Comparison of ENCODE assay signal across 9 cellular contexts in the genomic region with DNA sequence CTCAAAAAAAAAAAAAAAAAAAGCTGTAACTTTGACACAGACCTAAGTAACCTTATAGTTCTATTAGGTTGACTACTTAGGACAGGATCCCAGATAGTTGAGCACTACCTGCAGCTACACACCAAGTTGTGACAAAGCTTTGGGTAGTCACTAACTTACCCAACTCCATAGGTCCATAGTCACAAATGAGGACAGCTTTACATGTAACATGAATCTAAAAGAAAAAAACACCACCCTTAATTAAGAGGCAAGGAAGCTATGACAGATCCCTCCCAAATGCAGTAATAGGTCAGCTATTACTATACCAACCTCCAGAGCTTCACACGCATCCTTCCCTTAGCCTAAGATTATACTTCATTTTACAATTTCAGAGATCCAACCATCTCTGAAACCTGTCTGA. TPM values are rescaled to one million over a fixed set of nuclear protein-coding genes. Genes with fewer than 3 reads are reported as not detected.
DNase-seq lines count a peak whose midpoint lies in the region; ATAC-seq and TF ChIP-seq lines count a peak whose summit lies in the region.
"Had no signal": no experiment of that assay in that cellular context is flagged by ENCODE, and none has a peak within 500 bp of the region (broad histone marks: within the 10 kb centered on the region; RNA-seq: fewer than 3 reads in every experiment).

No MANE protein-coding gene starts in this region.

- peak overlapping the region; percentile 98 for H3K27ac Mint-ChIP-seq in dendritic cell treated with granulocyte-macrophage colony-stimulating factor and Interleukin-4, amounts not matched to agents 40 ng/mL and 50 ng/mL, for 4 days
- H3K27ac Mint-ChIP-seq in neural crest cell (ENCODE audit: unreplicated experiment) = peak overlapping the region; percentile 81

- H3K27me3 Mint-ChIP-seq in dendritic cell treated with granulocyte-macrophage colony-stimulating factor and Interleukin-4, amounts not matched to agents 40 ng/mL and 50 ng/mL, for 4 days = no peaks in the 10 kb centered on the region
- peaks cover 10% of the 10 kb centered on the region for H3K27me3 Mint-ChIP-seq in neural crest cell (ENCODE audit: low read depth)

- H4K20me1 ChIP-seq in OCI-LY1 (ENCODE audit: insufficient read depth, low read length) = no peaks in the 10 kb centered on the region

- no peak overlapping the region for H2AFZ ChIP-seq in OCI-LY1 (ENCODE audit: low read length)

- H3K4me3 Mint-ChIP-seq in dendritic cell treated with granulocyte-macrophage colony-stimulating factor and Interleukin-4, amounts not matched to agents 40 ng/mL and 50 ng/mL, for 4 days = peak overlapping the region; percentile 89
- peak overlapping the region; percentile 94 for H3K4me3 Mint-ChIP-seq in neural crest cell

- no peaks in the 10 kb centered on the region for H3K9me2 ChIP-seq in OCI-LY1 (ENCODE audit: low read depth, low read length)

- peaks cover 53% of the 10 kb centered on the region for H3K4me1 Mint-ChIP-seq in dendritic cell treated with granulocyte-macrophage colony-stimulating factor and Interleukin-4, amounts not matched to agents 40 ng/mL and 50 ng/mL, for 4 days (ENCODE audit: low read depth)
- H3K4me1 Mint-ChIP-seq in neural crest cell = peaks cover 40% of the 10 kb centered on the region

- peak overlapping the region; percentile 90; the same call in 1 of the 2 replicates for H3K9ac ChIP-seq in OCI-LY1 (ENCODE audit: low read length)

- peak; percentile 3 for DNase-seq in EH (ENCODE audit: low read depth)
- DNase-seq in neural crest cell (ENCODE audit: low read depth, low spot score) = no peak
- no peak for DNase-seq in left colon
- DNase-seq: heart right ventricle had no signal

- H3K4me2 ChIP-seq in OCI-LY1 (ENCODE audit: low read length) = peak overlapping the region; percentile 79

- peaks cover 62% of the 10 kb centered on the region for H3K36me3 ChIP-seq in OCI-LY1 (ENCODE audit: insufficient read depth, low read length)

- peaks cover 30% of the 10 kb centered on the region for H3K4me1 ChIP-seq in OCI-LY1 (ENCODE audit: insufficient read depth, low read length, severe bottlenecking)

- no peaks in the 10 kb centered on the region for H3K27me3 ChIP-seq in OCI-LY1 (ENCODE audit: insufficient read depth, low read length)
- H3K27me3 ChIP-seq: heart right ventricle had no signal

- peaks cover 16% of the 10 kb centered on the region for H3K79me2 ChIP-seq in OCI-LY1 (ENCODE audit: insufficient read depth, low read length)

- intact Hi-C loops in dendritic cell treated with granulocyte-macrophage colony-stimulating factor and Interleukin-4, amounts not matched to agents 40 ng/mL and 50 ng/mL, for 4 days (cut with micrococcal nuclease) = no loop called here
- intact Hi-C loops in left colon (cut with DNase I, micrococcal nuclease) = no loop called here

- H3K9me3 Mint-ChIP-seq in dendritic cell treated with granulocyte-macrophage colony-stimulating factor and Interleukin-4, amounts not matched to agents 40 ng/mL and 50 ng/mL, for 4 days = no peaks in the 10 kb centered on the region
- H3K9me3 Mint-ChIP-seq in neural crest cell = no peaks in the 10 kb centered on the region

- H3F3A ChIP-seq in OCI-LY1 (ENCODE audit: insufficient read depth, low read length) = peaks cover 8% of the 10 kb centered on the region; the same call in 1 of the 2 replicates

- peak overlapping the region; percentile 67 for H3K27ac ChIP-seq in OCI-LY1 (ENCODE audit: low read depth, low read length, poor library complexity, severe bottlenecking)

- H3K36me3 Mint-ChIP-seq in dendritic cell treated with granulocyte-macrophage colony-stimulating factor and Interleukin-4, amounts not matched to agents 40 ng/mL and 50 ng/mL, for 4 days (ENCODE audit: low read depth) = peaks cover 77% of the 10 kb centered on the region
- H3K36me3 Mint-ChIP-seq in neural crest cell (ENCODE audit: low read depth) = peaks cover 31% of the 10 kb centered on the region

- H3K4me3 ChIP-seq in OCI-LY1 (ENCODE audit: low read depth, low read length, poor library complexity, severe bottlenecking) = peak overlapping the region; percentile 86

- no peak for TF ChIP-seq CTCF in OCI-LY1 (IDR thresholded peaks at IDR 0.05; ENCODE audit: low read length)
- TF ChIP-seq CTCF in neural crest cell (conservative IDR thresholded peaks at IDR 0.05) = no peak

- ATAC-seq in GM19328 (IDR thresholded peaks at IDR 0.05; ENCODE audit: unreplicated experiment) (no peak), GM21825 (IDR thresholded peaks at IDR 0.05; ENCODE audit: unreplicated experiment) (no peak), left colon (no peak), GM21786 (IDR thresholded peaks at IDR 0.05; ENCODE audit: unreplicated experiment) (no peak)
- ATAC-seq: heart right ventricle had no signal

- no peaks in the 10 kb centered on the region for H3K9me3 ChIP-seq in OCI-LY1 (ENCODE audit: low read length)
- H3K9me3 ChIP-seq: heart right ventricle had no signal

RNA-seq across cellular contexts. Expression of a gene that starts 12.7 kb away (rescaled TPM):
- 1.5 and 2.8 TPM in 2 replicates for total RNA-seq in neural crest cell
- total RNA-seq in left colon = 1 to 10 TPM; 3.0 to 4.7 TPM

RNA-seq across cellular contexts. Expression of a gene that starts 26.5 kb away (rescaled TPM):
- total RNA-seq in neural crest cell = 36.1 and 39.2 TPM in 2 replicates
- 10 to 100 TPM; 14.7 to 18.3 TPM for total RNA-seq in left colon
